In genomic region chr3:122977645-122978466, GRCh38 we compare ENCODE assay signal across 9 cellular contexts. TPM values are rescaled to one million over a fixed set of nuclear protein-coding genes. Genes with fewer than 3 reads are reported as not detected.
DNase-seq lines count a peak whose midpoint lies in the region; ATAC-seq and TF ChIP-seq lines count a peak whose summit lies in the region.
"Had no signal": no experiment of that assay in that cellular context is flagged by ENCODE, and none has a peak within 500 bp of the region (broad histone marks: within the 10 kb centered on the region; RNA-seq: fewer than 3 reads in every experiment).

No MANE protein-coding gene starts in this region.

- DNase-seq in GM03348 (ENCODE audit: low spot score) (peak; percentile 43), OCI-LY7 (ENCODE audit: low spot score) (no peak), fibroblast of peridontal ligament (ENCODE audit: extremely low read depth) (peak; percentile 25), osteoblast (ENCODE audit: insufficient read length, low spot score, missing footprints) (peak; percentile 88), posterior vena cava (ENCODE audit: low spot score) (no peak), CD14-positive monocyte (ENCODE audit: low spot score) (no peak)
- DNase-seq: activated effector memory CD4-positive, alpha-beta T cell treated with Interleukin-2 at 50 U/mL for 16 hours had no signal

- POLR2A ChIA-PET in OCI-LY7 (lab: Charles Lee) = interaction anchor here (1.0 kb wide), 1 partner anchor 10 kb away, joined by 3 read pairs; no protein-coding TSS in a partner anchor

- H3K4me1 ChIP-seq in OCI-LY7 (ENCODE audit: insufficient read depth, low read length, poor library complexity, severe bottlenecking) (peaks cover 56% of the 10 kb centered on the region), osteoblast (ENCODE audit: insufficient read depth, low read length) (peaks cover 38% of the 10 kb centered on the region)

- no peak overlapping the region for H3K4me3 Mint-ChIP-seq in CD14-positive monocyte

- H3K9me3 ChIP-seq in OCI-LY7 (ENCODE audit: low read length) (no peaks in the 10 kb centered on the region), osteoblast (ENCODE audit: low read depth, low read length) (no peaks in the 10 kb centered on the region)

- peaks cover 22% of the 10 kb centered on the region for H3K4me1 Mint-ChIP-seq in CD14-positive monocyte

- no peaks in the 10 kb centered on the region for H3K9me3 Mint-ChIP-seq in CD14-positive monocyte

- H3K79me2 ChIP-seq in OCI-LY7 (ENCODE audit: insufficient read depth, low read depth, low read length) = no peaks in the 10 kb centered on the region
- no peaks in the 10 kb centered on the region for H3K79me2 ChIP-seq in osteoblast (ENCODE audit: insufficient read depth, low read length)

- intact Hi-C loops in OCI-LY7 (cut with micrococcal nuclease; ENCODE audit: unreplicated experiment) = no loop called here
- intact Hi-C loops in posterior vena cava (cut with DNase I) = no loop called here
- intact Hi-C loops in CD14-positive monocyte (cut with micrococcal nuclease) = no loop called here

- H3K36me3 ChIP-seq in OCI-LY7 (ENCODE audit: insufficient read depth, low read length) (no peaks in the 10 kb centered on the region), osteoblast (ENCODE audit: insufficient read depth, low read length) (no peaks in the 10 kb centered on the region)

- BruUV-seq in OCI-LY7 (replicated peaks; lab: Mats Ljungman, UMichigan) = no TSS peak

- H3K27me3 ChIP-seq in osteoblast (ENCODE audit: insufficient read depth, low read length) = peaks cover 38% of the 10 kb centered on the region

- H4K20me1 ChIP-seq in OCI-LY7 (ENCODE audit: insufficient read depth, low read length) (no peaks in the 10 kb centered on the region), osteoblast (ENCODE audit: insufficient read depth, low read length) (peaks cover 8% of the 10 kb centered on the region)

- H3K27ac Mint-ChIP-seq in CD14-positive monocyte = peak overlapping the region in 1 of 7 donors; percentile 8

- H3K4me3 ChIP-seq in OCI-LY7 (ENCODE audit: low read depth, low read length, poor library complexity, severe bottlenecking) (no peak overlapping the region), osteoblast (ENCODE audit: insufficient read depth, low read length) (no peak overlapping the region)

- H3K9me2 ChIP-seq in OCI-LY7 (ENCODE audit: insufficient read depth, low read length) = no peaks in the 10 kb centered on the region

- no peaks in the 10 kb centered on the region for H3K36me3 Mint-ChIP-seq in CD14-positive monocyte

- ATAC-seq in HG02623 (IDR thresholded peaks at IDR 0.05; ENCODE audit: unreplicated experiment) = no peak
- ATAC-seq in GM19463 (IDR thresholded peaks at IDR 0.05; ENCODE audit: unreplicated experiment) = no peak

- H3K4me2 ChIP-seq in OCI-LY7 (ENCODE audit: low read length) (peak overlapping the region; percentile 37; the same call in 1 of the 2 replicates), osteoblast (ENCODE audit: insufficient read depth, low read length) (peak overlapping the region; percentile 15)

- H2AFZ ChIP-seq in OCI-LY7 (ENCODE audit: low read length) = no peak overlapping the region
- H2AFZ ChIP-seq in osteoblast (ENCODE audit: low read length) = no peak overlapping the region

- H3K27ac ChIP-seq in OCI-LY7 (ENCODE audit: low read depth, low read length, poor library complexity, severe bottlenecking) = no peak overlapping the region
- no peak overlapping the region for H3K27ac ChIP-seq in osteoblast (ENCODE audit: low read depth, low read length)

- H3K27me3 Mint-ChIP-seq in CD14-positive monocyte (ENCODE audit: low read depth in 3 of 3) = peaks cover 5 to 11% (median 6%) of the 10 kb centered on the region in 3 donors

- no peak for TF ChIP-seq CTCF in OCI-LY7 (conservative IDR thresholded peaks at IDR 0.05; ENCODE audit: low read length)
- no peak for TF ChIP-seq CTCF in osteoblast (IDR thresholded peaks at IDR 0.05; ENCODE audit: extremely low read depth, low read depth, low read length)
- no peak for TF ChIP-seq CTCF in CD14-positive monocyte (IDR thresholded peaks at IDR 0.05)

- CTCF ChIA-PET in OCI-LY7 (lab: Charles Lee; ENCODE audit: unreplicated experiment) = no interaction called here

RNA-seq across cellular contexts. Expression of gene SEMA5B, which starts 49.7 kb away (rescaled TPM):
- 0.13 and 0.41 TPM in 2 replicates for total RNA-seq in OCI-LY7 (2014; rRNA removed; shearing (Covaris generic))
- total RNA-seq in OCI-LY7 (2022) = 1.2 and 2.3 TPM in 2 replicates
- not detected in 2 replicates for total RNA-seq in osteoblast
- 1 to 10 TPM in 1 of 2 donors, under 1 TPM in 1; 0.93 to 1.3 TPM for total RNA-seq in posterior vena cava
- not detected for polyA plus RNA-seq in CD14-positive monocyte

Comparison
In these comparisons a context has a peak if more than half of its experiments do, and no peak if none do; other contexts are left out.
1. DNase-seq: peak in GM03348 (single experiment), fibroblast of peridontal ligament (single experiment) and osteoblast (single experiment); none in OCI-LY7 (single experiment), posterior vena cava (single experiment) and CD14-positive monocyte (single experiment).